In genomic region chr3:84958495-84959469, GRCh38 we compare ENCODE assay signal across 2 cellular contexts.
TF ChIP-seq lines count a peak whose summit lies in the region.

Gene CADM2, plus strand, starts transcription at chr3:84958989.

TF ChIP-seq in A549, 52 proteins besides CTCF, POLR2A, EP300 and RAD21 (continued from another document):
- TF ChIP-seq USF2 (IDR thresholded peaks at IDR 0.05) (no peak), ATOH8 (CRISPR knock-in tag; IDR thresholded peaks at IDR 0.05; ENCODE audit: low read depth) (no peak), PHF8 (IDR thresholded peaks at IDR 0.05; ENCODE audit: borderline replicate concordance, low read depth) (0 out of 2 replicates have a peak, but pooled peaks have one; percentile 14)
- TF ChIP-seq, protein P1, sequence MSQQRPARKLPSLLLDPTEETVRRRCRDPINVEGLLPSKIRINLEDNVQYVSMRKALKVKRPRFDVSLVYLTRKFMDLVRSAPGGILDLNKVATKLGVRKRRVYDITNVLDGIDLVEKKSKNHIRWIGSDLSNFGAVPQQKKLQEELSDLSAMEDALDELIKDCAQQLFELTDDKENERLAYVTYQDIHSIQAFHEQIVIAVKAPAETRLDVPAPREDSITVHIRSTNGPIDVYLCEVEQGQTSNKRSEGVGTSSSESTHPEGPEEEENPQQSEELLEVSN (IDR thresholded peaks at IDR 0.05; ENCODE audit: borderline replicate concordance, low read depth), result peak; percentile 48

TF ChIP-seq in HepG2, 621 proteins besides CTCF, POLR2A, EP300 and RAD21 (continued from another document and continues in another):
- TF ChIP-seq, protein P2, sequence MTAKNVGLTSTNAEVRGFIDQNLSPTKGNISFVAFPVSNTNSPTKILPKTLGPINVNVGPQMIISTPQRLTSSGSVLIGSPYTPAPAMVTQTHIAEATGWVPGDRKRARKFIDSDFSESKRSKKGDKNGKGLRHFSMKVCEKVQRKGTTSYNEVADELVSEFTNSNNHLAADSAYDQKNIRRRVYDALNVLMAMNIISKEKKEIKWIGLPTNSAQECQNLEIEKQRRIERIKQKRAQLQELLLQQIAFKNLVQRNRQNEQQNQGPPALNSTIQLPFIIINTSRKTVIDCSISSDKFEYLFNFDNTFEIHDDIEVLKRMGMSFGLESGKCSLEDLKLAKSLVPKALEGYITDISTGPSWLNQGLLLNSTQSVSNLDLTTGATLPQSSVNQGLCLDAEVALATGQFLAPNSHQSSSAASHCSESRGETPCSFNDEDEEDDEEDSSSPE (CRISPR knock-in tag; IDR thresholded peaks at IDR 0.05), result 0 out of 2 replicates have a peak, but pooled peaks have one; percentile 18
- TF ChIP-seq ZNF350 (CRISPR knock-in tag; IDR thresholded peaks at IDR 0.05; ENCODE audit: borderline replicate concordance, low read depth) (0 out of 2 replicates have a peak, but pooled peaks have one; percentile 2), THRA (CRISPR knock-in tag; IDR thresholded peaks at IDR 0.05; ENCODE audit: borderline replicate concordance) (no peak), SIN3A (IDR thresholded peaks at IDR 0.05; ENCODE audit: borderline replicate concordance, low read depth, low read length) (peak; percentile 41; the same call in 1 of the 2 replicates), ZNF292 (CRISPR knock-in tag; IDR thresholded peaks at IDR 0.05; ENCODE audit: borderline replicate concordance, low read depth) (no peak; the same call in 1 of the 2 replicates), KLF6 (CRISPR knock-in tag; IDR thresholded peaks at IDR 0.05) (0 out of 2 replicates have a peak, but pooled peaks have one; percentile 32), SAP130 (CRISPR knock-in tag; IDR thresholded peaks at IDR 0.05; ENCODE audit: low read depth) (peak; percentile 37), NFYB (CRISPR knock-in tag; IDR thresholded peaks at IDR 0.05) (peak; percentile 64), ZNF687 (CRISPR knock-in tag; IDR thresholded peaks at IDR 0.05) (peak; percentile 69), ZMYM3 (CRISPR knock-in tag; IDR thresholded peaks at IDR 0.05) (0 out of 2 replicates have a peak, but pooled peaks have one; percentile 27), SALL1 (CRISPR knock-in tag; IDR thresholded peaks at IDR 0.05) (0 out of 2 replicates have a peak, but pooled peaks have one; percentile 26), ZNF598 (CRISPR knock-in tag; IDR thresholded peaks at IDR 0.05; ENCODE audit: borderline replicate concordance) (0 out of 2 replicates have a peak, but pooled peaks have one; percentile 16), ARID4A (CRISPR knock-in tag; IDR thresholded peaks at IDR 0.05; ENCODE audit: borderline replicate concordance) (peak; percentile 36; the same call in 1 of the 2 replicates), SIN3B (IDR thresholded peaks at IDR 0.05; ENCODE audit: low read length) (0 out of 2 replicates have a peak, but pooled peaks have one; percentile 39), RNF2 (conservative IDR thresholded peaks at IDR 0.05; ENCODE audit: low read depth) (peak; percentile 48; the same call in 1 of the 2 replicates), ZBTB38 (CRISPR knock-in tag; IDR thresholded peaks at IDR 0.05) (no peak), MXI1 (IDR thresholded peaks at IDR 0.05; ENCODE audit: borderline replicate concordance, low read depth, low read length) (0 out of 3 replicates have a peak, but pooled peaks have one; percentile 15), ZNF142 (CRISPR knock-in tag; IDR thresholded peaks at IDR 0.05) (peak; percentile 52; the same call in 1 of the 2 replicates), NFRKB (IDR thresholded peaks at IDR 0.05) (no peak), RARA (CRISPR knock-in tag; IDR thresholded peaks at IDR 0.05) (0 out of 2 replicates have a peak, but pooled peaks have one; percentile 10), ELF1 (CRISPR knock-in tag; IDR thresholded peaks at IDR 0.05) (no peak), RXRA (CRISPR knock-in tag; IDR thresholded peaks at IDR 0.05) (no peak), POGZ (CRISPR knock-in tag; IDR thresholded peaks at IDR 0.05) (0 out of 2 replicates have a peak, but pooled peaks have one; percentile 7), FOXA3 (CRISPR knock-in tag; IDR thresholded peaks at IDR 0.05) (0 out of 2 replicates have a peak, but pooled peaks have one; percentile 15), ZNF713 (CRISPR knock-in tag; IDR thresholded peaks at IDR 0.05) (no peak), TBX2 (CRISPR knock-in tag; IDR thresholded peaks at IDR 0.05; ENCODE audit: borderline replicate concordance) (peak; percentile 39; the same call in 1 of the 2 replicates), BORCS8-MEF2B (CRISPR knock-in tag; IDR thresholded peaks at IDR 0.05) (peak; percentile 49; the same call in 1 of the 2 replicates)
- TF ChIP-seq, protein P3, sequence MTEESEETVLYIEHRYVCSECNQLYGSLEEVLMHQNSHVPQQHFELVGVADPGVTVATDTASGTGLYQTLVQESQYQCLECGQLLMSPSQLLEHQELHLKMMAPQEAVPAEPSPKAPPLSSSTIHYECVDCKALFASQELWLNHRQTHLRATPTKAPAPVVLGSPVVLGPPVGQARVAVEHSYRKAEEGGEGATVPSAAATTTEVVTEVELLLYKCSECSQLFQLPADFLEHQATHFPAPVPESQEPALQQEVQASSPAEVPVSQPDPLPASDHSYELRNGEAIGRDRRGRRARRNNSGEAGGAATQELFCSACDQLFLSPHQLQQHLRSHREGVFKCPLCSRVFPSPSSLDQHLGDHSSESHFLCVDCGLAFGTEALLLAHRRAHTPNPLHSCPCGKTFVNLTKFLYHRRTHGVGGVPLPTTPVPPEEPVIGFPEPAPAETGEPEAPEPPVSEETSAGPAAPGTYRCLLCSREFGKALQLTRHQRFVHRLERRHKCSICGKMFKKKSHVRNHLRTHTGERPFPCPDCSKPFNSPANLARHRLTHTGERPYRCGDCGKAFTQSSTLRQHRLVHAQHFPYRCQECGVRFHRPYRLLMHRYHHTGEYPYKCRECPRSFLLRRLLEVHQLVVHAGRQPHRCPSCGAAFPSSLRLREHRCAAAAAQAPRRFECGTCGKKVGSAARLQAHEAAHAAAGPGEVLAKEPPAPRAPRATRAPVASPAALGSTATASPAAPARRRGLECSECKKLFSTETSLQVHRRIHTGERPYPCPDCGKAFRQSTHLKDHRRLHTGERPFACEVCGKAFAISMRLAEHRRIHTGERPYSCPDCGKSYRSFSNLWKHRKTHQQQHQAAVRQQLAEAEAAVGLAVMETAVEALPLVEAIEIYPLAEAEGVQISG (CRISPR knock-in tag; IDR thresholded peaks at IDR 0.05), result 0 out of 2 replicates have a peak, but pooled peaks have one; percentile 53
- TF ChIP-seq, protein P4, sequence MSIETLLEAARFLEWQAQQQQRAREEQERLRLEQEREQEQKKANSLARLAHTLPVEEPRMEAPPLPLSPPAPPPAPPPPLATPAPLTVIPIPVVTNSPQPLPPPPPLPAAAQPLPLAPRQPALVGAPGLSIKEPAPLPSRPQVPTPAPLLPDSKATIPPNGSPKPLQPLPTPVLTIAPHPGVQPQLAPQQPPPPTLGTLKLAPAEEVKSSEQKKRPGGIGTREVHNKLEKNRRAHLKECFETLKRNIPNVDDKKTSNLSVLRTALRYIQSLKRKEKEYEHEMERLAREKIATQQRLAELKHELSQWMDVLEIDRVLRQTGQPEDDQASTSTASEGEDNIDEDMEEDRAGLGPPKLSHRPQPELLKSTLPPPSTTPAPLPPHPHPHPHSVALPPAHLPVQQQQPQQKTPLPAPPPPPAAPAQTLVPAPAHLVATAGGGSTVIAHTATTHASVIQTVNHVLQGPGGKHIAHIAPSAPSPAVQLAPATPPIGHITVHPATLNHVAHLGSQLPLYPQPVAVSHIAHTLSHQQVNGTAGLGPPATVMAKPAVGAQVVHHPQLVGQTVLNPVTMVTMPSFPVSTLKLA (IDR thresholded peaks at IDR 0.05), result no peak
